In the genomic region with DNA sequence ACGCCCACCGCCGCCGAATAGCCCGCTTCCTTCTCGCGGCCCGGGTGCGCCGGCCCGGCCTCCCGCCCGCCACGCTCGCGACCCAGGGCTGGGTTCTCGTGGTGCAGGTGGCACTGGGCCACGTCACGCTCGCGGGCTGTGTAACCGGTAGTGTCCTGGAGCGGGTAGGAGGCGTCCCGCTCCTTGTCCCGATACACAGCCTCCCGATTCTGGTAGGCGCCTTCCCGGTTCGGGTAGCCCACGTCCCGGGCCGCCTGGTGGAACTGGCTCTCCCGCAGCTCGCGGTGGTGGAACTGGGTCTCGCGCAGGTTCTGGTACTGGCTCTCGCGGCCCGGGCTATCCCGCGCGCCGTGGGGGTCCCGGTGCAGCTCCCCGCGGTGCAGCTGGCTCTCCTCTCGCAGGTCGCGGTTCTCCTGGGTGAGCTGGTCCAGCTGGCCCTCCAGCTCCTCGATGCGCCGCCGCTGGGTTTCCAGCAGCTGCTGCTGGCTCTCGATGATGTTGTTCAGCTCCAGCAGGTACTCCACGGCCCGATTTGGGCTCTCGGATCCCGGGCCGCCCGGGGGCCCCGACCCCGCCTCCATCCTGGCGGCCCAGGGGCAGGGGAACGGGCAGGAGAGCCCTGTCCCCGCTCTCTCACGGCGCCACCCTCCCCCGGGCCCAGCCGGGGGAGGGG, we compare ENCODE assay signal across 8 cellular contexts. TPM values are rescaled to one million over a fixed set of nuclear protein-coding genes. Genes with fewer than 3 reads are reported as not detected.
DNase-seq lines count a peak whose midpoint lies in the region; ATAC-seq, FAIRE-seq and TF ChIP-seq lines count a peak whose summit lies in the region.

No MANE protein-coding gene starts in this region.

- DNase-seq in stimulated activated CD4-positive, alpha-beta T cell treated with anti-CD3 and anti-CD28 coated beads, Interleukin-4, amount 100 ng/mL, for 1 hour, result peak; percentile 10
- DNase-seq in stimulated activated CD4-positive, alpha-beta T cell treated with anti-CD3 and anti-CD28 coated beads, Interleukin-12 subunit alpha, Interleukin-12 subunit beta, amount 100 ng/mL, for 4 hours, result no peak
- DNase-seq in body of pancreas, result peak; percentile 6 to 31 (median 27)
- DNase-seq in HepG2 (ENCODE audit: low spot score), result no peak
- peak; percentile 17 for DNase-seq in transverse colon
- no peak for DNase-seq in NCI-H2107 treated with DMSO at 0.1 percent for 48 hours (lab: John Stamatoyannopoulos, UW; ENCODE audit: unreplicated experiment)

- H2AFZ ChIP-seq in HepG2 (ENCODE audit: low read length), result no peak overlapping the region

- H3K4me3 ChIP-seq in body of pancreas (peak overlapping the region; percentile 58 to 61), HepG2 (replicated peaks in 1 of 3; ENCODE audit: insufficient read depth in 1 of 3, low read depth in 2 of 3, low read length in 3 of 3) (peak overlapping the region in 2 of 3 experiments; percentile 28 to 48; a peak in 3 of 6 replicates), transverse colon (peak overlapping the region; percentile 35 to 59 (median 45))

- BruUV-seq in HepG2 (replicated peaks; lab: Mats Ljungman, UMichigan), result no TSS peak

- peak overlapping the region; percentile 61 for H3K4me2 ChIP-seq in HepG2 (ENCODE audit: low read depth, low read length)

- no peaks in the 10 kb centered on the region for H3K79me2 ChIP-seq in HepG2 (ENCODE audit: insufficient read depth, low read length)

- POLR2A ChIA-PET in HepG2 (lab: Yijun Ruan, JAX), result no interaction called here

- no peaks in the 10 kb centered on the region for H4K20me1 ChIP-seq in HepG2 (ENCODE audit: insufficient read depth, low read length)

- CTCF ChIA-PET in HepG2 (lab: Yijun Ruan, JAX; ENCODE audit: low intra/inter-chr PET ratio, low total read pairs), result no interaction called here

- intact Hi-C loops in body of pancreas (cut with DNase I), result no loop called here
- intact Hi-C loops in HepG2 (cut with micrococcal nuclease; ENCODE audit: unreplicated experiment), result loop anchor here (2.0 kb wide), 1 partner anchor 60 kb away; no protein-coding TSS in a partner anchor
- intact Hi-C loops in transverse colon (cut with DNase I; ENCODE audit: low total_unique reads), result no loop called here

- H3K9ac ChIP-seq in HepG2 (ENCODE audit: insufficient read depth, low read depth, low read length), result no peak overlapping the region

- in situ Hi-C loops in HepG2 (cut with HindIII; ENCODE audit: extremely low pct_ligation_motif_present, low pct_unique_long_range_greater_than_20kb) (no loop called here), transverse colon (cut with MboI; ENCODE audit: low pct_ligation_motif_present in 1 of 4, low pct_unique_long_range_greater_than_20kb in 1 of 4, low sequenced_read_pairs in 3 of 4) (loop anchor here in 2 of 4 donors (25.0 kb wide), 2 partner anchors 117 to 167 kb away; a partner anchor contains a TSS)

- TF ChIP-seq POLR2A in body of pancreas (IDR thresholded peaks at IDR 0.05), result no peak
- TF ChIP-seq POLR2A in HepG2 (IDR thresholded peaks at IDR 0.05; ENCODE audit: insufficient read depth in 1 of 2, low read depth in 2 of 2, low read length in 2 of 2), result no peak
- TF ChIP-seq POLR2A in transverse colon (IDR thresholded peaks at IDR 0.05), result no peak

- WGBS in body of pancreas, 2 donors, result 0% methylated on average over 9 of the region's 71 CpGs; no CpG with 5 or more reads in 1 of the 2 donors
- WGBS in HepG2 (ENCODE audit: low lambda C conversion rate), result no CpG with 5 or more reads among the region's 71 CpGs
- 18% methylated on average over 36 of the region's 71 CpGs; no CpG with 5 or more reads in 1 of the 2 donors for WGBS in transverse colon (ENCODE audit: low coverage in 1 of 2), 2 donors

- no peak for FAIRE-seq in HepG2 (lab: Jason Lieb, UNC)

- no peak for TF ChIP-seq RAD21 in HepG2 (CRISPR knock-in tag; IDR thresholded peaks at IDR 0.05)

- H3K27me3 ChIP-seq in body of pancreas (no peaks in the 10 kb centered on the region), HepG2 (ENCODE audit: control insufficient read depth in 1 of 2, insufficient read depth in 2 of 2, low read length in 2 of 2) (peaks cover 4 to 27% of the 10 kb centered on the region in 2 experiments; a peak in 4 of 5 replicates), transverse colon (peaks cover 30% of the 10 kb centered on the region)

- H3K27ac ChIP-seq in body of pancreas (peak overlapping the region in 1 of 4 donors; percentile 8), HepG2 (ENCODE audit: extremely low read length, insufficient read depth, low read length) (no peak overlapping the region), transverse colon (peak overlapping the region in 1 of 4 donors; percentile 5)

- TF ChIP-seq EP300 in HepG2 (IDR thresholded peaks at IDR 0.05; ENCODE audit: low read depth in 2 of 2, low read length in 2 of 2), result no peak
- no peak for TF ChIP-seq EP300 in HepG2 (CRISPR knock-in tag; IDR thresholded peaks at IDR 0.05; ENCODE audit: borderline replicate concordance)
- no peak for TF ChIP-seq EP300 in transverse colon (IDR thresholded peaks at IDR 0.05; ENCODE audit: low read depth)

- peaks cover 31% of the 10 kb centered on the region for H3K4me1 ChIP-seq in body of pancreas
- no peaks in the 10 kb centered on the region for H3K4me1 ChIP-seq in HepG2 (ENCODE audit: insufficient read depth, low read length)
- H3K4me1 ChIP-seq in transverse colon, result peaks cover 0 to 13% (median 10%) of the 10 kb centered on the region in 4 donors

- ATAC-seq in body of pancreas (peak; percentile 36), HepG2 (peak; percentile 26), HG02610 (IDR thresholded peaks at IDR 0.05; ENCODE audit: unreplicated experiment) (no peak), HG03439 (IDR thresholded peaks at IDR 0.05; ENCODE audit: unreplicated experiment) (no peak)

- H3K9me3 ChIP-seq in body of pancreas, result no peaks in the 10 kb centered on the region
- no peaks in the 10 kb centered on the region for H3K9me3 ChIP-seq in HepG2 (ENCODE audit: low read length)
- no peaks in the 10 kb centered on the region for H3K9me3 ChIP-seq in transverse colon

- no peaks in the 10 kb centered on the region for H3K36me3 ChIP-seq in body of pancreas (replicated peaks in 1 of 2; ENCODE audit: insufficient read depth in 1 of 2, low read depth in 2 of 2)
- H3K36me3 ChIP-seq in HepG2 (replicated peaks in 1 of 2; ENCODE audit: control insufficient read depth in 1 of 2, insufficient read depth in 2 of 2, low read length in 2 of 2), result no peaks in the 10 kb centered on the region
- H3K36me3 ChIP-seq in transverse colon, result no peaks in the 10 kb centered on the region

- TF ChIP-seq CTCF in body of pancreas (IDR thresholded peaks at IDR 0.05), result no peak
- TF ChIP-seq CTCF in HepG2 (CRISPR knock-in tag; IDR thresholded peaks at IDR 0.05), result no peak
- TF ChIP-seq CTCF in transverse colon (IDR thresholded peaks at IDR 0.05), result no peak

TF ChIP-seq in HepG2, 621 proteins besides CTCF, POLR2A, EP300 and RAD21 (continues in another document):
- no peak for TF ChIP-seq GATAD2A (CRISPR knock-in tag; IDR thresholded peaks at IDR 0.05)
- peak; percentile 90; the same call in 1 of the 2 replicates for TF ChIP-seq EZH2 (conservative IDR thresholded peaks at IDR 0.05; ENCODE audit: low read depth, low read length)
- TF ChIP-seq, protein P1, sequence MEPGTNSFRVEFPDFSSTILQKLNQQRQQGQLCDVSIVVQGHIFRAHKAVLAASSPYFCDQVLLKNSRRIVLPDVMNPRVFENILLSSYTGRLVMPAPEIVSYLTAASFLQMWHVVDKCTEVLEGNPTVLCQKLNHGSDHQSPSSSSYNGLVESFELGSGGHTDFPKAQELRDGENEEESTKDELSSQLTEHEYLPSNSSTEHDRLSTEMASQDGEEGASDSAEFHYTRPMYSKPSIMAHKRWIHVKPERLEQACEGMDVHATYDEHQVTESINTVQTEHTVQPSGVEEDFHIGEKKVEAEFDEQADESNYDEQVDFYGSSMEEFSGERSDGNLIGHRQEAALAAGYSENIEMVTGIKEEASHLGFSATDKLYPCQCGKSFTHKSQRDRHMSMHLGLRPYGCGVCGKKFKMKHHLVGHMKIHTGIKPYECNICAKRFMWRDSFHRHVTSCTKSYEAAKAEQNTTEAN (CRISPR knock-in tag; conservative IDR thresholded peaks at IDR 0.05), result no peak
- no peak for TF ChIP-seq JUND (CRISPR knock-in tag; IDR thresholded peaks at IDR 0.05)
- no peak for TF ChIP-seq KMT2B (CRISPR knock-in tag; IDR thresholded peaks at IDR 0.05)
- TF ChIP-seq, protein P2, sequence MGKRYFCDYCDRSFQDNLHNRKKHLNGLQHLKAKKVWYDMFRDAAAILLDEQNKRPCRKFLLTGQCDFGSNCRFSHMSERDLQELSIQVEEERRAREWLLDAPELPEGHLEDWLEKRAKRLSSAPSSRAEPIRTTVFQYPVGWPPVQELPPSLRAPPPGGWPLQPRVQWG (CRISPR knock-in tag; IDR thresholded peaks at IDR 0.05; ENCODE audit: borderline replicate concordance, low read depth), result no peak

RNA-seq across cellular contexts. Expression of a gene that starts 39.3 kb away (rescaled TPM):
- total RNA-seq in body of pancreas, result 10 to 100 TPM; 12.7 to 30.3 TPM
- 0.13 and 0.17 TPM in 2 replicates for total RNA-seq in HepG2 (2016; rRNA removed; fragmentation: Illumina TruSeq; extraction: Trizol)
- 0.35 TPM in 1 of 2 replicates, not detected in the other for total RNA-seq in HepG2 (2016; cell fraction: cytosol; rRNA removed; fragmentation: Illumina TruSeq; extraction: Trizol; ENCODE audit: low read depth)
- 0.13 TPM in 1 of 2 replicates, not detected in the other for total RNA-seq in HepG2 (2016; cell fraction: insoluble cytoplasmic fraction; rRNA removed; fragmentation: Illumina TruSeq; extraction: Trizol)
- total RNA-seq in HepG2 (2016; cell fraction: membrane; rRNA removed; fragmentation: Illumina TruSeq; extraction: Trizol), result 0.37 TPM in 1 of 2 replicates, not detected in the other
- total RNA-seq in HepG2 (2016; cell fraction: nucleus; rRNA removed; fragmentation: Illumina TruSeq; extraction: Trizol), result 0.13 TPM in 1 of 2 replicates, not detected in the other
- polyA plus RNA-seq in HepG2 (2011; rRNA removed), result 0.21 TPM in 1 of 2 replicates, not detected in the other
- 0.08 TPM in 1 of 2 replicates, not detected in the other for polyA plus RNA-seq in HepG2 (2011; cell fraction: cytosol; rRNA removed)
- 0.05 TPM in 1 of 2 replicates, not detected in the other for polyA plus RNA-seq in HepG2 (2011; cell fraction: nucleus; rRNA removed)
- polyA plus RNA-seq in HepG2 (2012), result 0.01 TPM in 1 of 2 replicates, not detected in the other
- 0.11 and 0.22 TPM in 2 replicates for polyA plus RNA-seq in HepG2 (2016; cell fraction: cytosol; fragmentation: Illumina TruSeq; extraction: Trizol; ENCODE audit: low read depth)
- 0.13 TPM in 1 of 2 replicates, not detected in the other for polyA plus RNA-seq in HepG2 (2016; cell fraction: insoluble cytoplasmic fraction; fragmentation: Illumina TruSeq; extraction: Trizol; ENCODE audit: low read depth)
- polyA plus RNA-seq in HepG2 (2016; cell fraction: membrane; fragmentation: Illumina TruSeq; extraction: Trizol; ENCODE audit: low read depth), result 0.15 and 0.29 TPM in 2 replicates
- 0.21 and 0.90 TPM in 2 replicates for polyA plus RNA-seq in HepG2 (2016; cell fraction: nucleus; fragmentation: Illumina TruSeq; extraction: Trizol; ENCODE audit: insufficient read depth, low read depth)
- 25.7 TPM in 1 of 2 replicates, not detected in the other for polyA minus RNA-seq in HepG2 (2011; rRNA and poly(A)+ RNA removed; ENCODE audit: low replicate concordance)
- not detected in 2 replicates for polyA minus RNA-seq in HepG2 (2011; cell fraction: cytosol; rRNA and poly(A)+ RNA removed)
- 0.64 TPM in 1 of 2 replicates, not detected in the other for polyA minus RNA-seq in HepG2 (2011; cell fraction: nucleus; rRNA and poly(A)+ RNA removed)
- 100 to 1,000 TPM in 1 of 4 donors, 10 to 100 TPM in 3; 41.2 to 104 (median 46.3) TPM for total RNA-seq in transverse colon

Comparison
In these comparisons a context has a peak if more than half of its experiments do, and no peak if none do; other contexts are left out.
1. DNase-seq: peak in stimulated activated CD4-positive, alpha-beta T cell treated with anti-CD3 and anti-CD28 coated beads, Interleukin-4, amount 100 ng/mL, for 1 hour (single experiment), body of pancreas (4 of 4) and transverse colon (single experiment); none in stimulated activated CD4-positive, alpha-beta T cell treated with anti-CD3 and anti-CD28 coated beads, Interleukin-12 subunit alpha, Interleukin-12 subunit beta, amount 100 ng/mL, for 4 hours (single experiment), HepG2 (single experiment) and NCI-H2107 treated with DMSO at 0.1 percent for 48 hours (single experiment).
2. ATAC-seq: peak in body of pancreas (single experiment) and HepG2 (single experiment); none in HG02610 (single experiment) and HG03439 (single experiment).
3. RNA of a gene that starts 39.3 kb away (total RNA-seq): 41.2 to 104 TPM in transverse colon and 12.7 to 30.3 TPM in body of pancreas; 0.13 to 0.37 TPM in HepG2; every median in the first group is over 10 times any median in the second.
4. Peak in every context shown above with its lines, with median percentiles within 50 percentile points of each other: H3K4me3 ChIP-seq.